23 cellular contexts compared by ENCODE assay signal in genomic region chr10:818010-818409, GRCh38.
DNase-seq lines count a peak whose midpoint lies in the region; ATAC-seq and TF ChIP-seq lines count a peak whose summit lies in the region.
"Had no signal": no experiment of that assay in that cellular context is flagged by ENCODE, and none has a peak within 500 bp of the region (broad histone marks: within the 10 kb centered on the region; RNA-seq: fewer than 3 reads in every experiment).

No MANE protein-coding gene starts in this region.

- H3K36me3 Mint-ChIP-seq in memory B cell: peaks cover 36% of the 10 kb centered on the region
- H3K36me3 Mint-ChIP-seq: activated naive CD8-positive, alpha-beta T cell had no signal

- ATAC-seq in Right ventricle myocardium superior (ENCODE audit: poor library complexity): no peak
- no peak for ATAC-seq in memory B cell (ENCODE audit: low read depth)
- ATAC-seq: activated T-helper 17 cell treated with anti-CD3 and anti-CD28 coated beads, Interleukin-2, amount 50 U/mL, for 72 hours; left colon; stimulated activated naive CD8-positive, alpha-beta T cell treated with anti-CD3 and anti-CD28 coated beads, Interleukin-15, Interleukin-2, amounts not matched to agents 100 U/mL and 50 U/mL, for 24 hours had no signal

- no peaks in the 10 kb centered on the region for H3K27me3 Mint-ChIP-seq in memory B cell
- H3K27me3 Mint-ChIP-seq: activated CD4-positive, alpha-beta T cell treated with anti-CD3 and anti-CD28 coated beads, Interleukin-2, amount 10 ng/mL, durations not matched to agents 7 days and 5 days; activated naive CD8-positive, alpha-beta T cell; activated T-helper 17 cell treated with anti-CD3 and anti-CD28 coated beads, Interleukin-2, amount 50 U/mL, for 72 hours had no signal

- DNase-seq in left ventricle myocardium inferior (no peak), Right ventricle myocardium superior (no peak), astrocyte of the hippocampus (ENCODE audit: low read depth, low spot score) (peak; percentile 44), memory B cell (ENCODE audit: low spot score in 2 of 2) (no peak), thyroid gland (no peak), GM13977 (ENCODE audit: low spot score) (no peak), globus pallidus (ENCODE audit: low spot score) (no peak), H7 (no peak)
- DNase-seq: activated CD4-positive, alpha-beta T cell treated with anti-CD3 and anti-CD28 coated beads, Interleukin-2, amount 10 ng/mL, durations not matched to agents 7 days and 5 days; Caco-2; DND-41; left colon; NCI-H1417 treated with DMSO at 0.1 percent for 48 hours; NCI-H526; nephron progenitor cell; stimulated activated CD4-positive, alpha-beta T cell treated with anti-CD3 and anti-CD28 coated beads, Interleukin-4, amount 100 ng/mL, for 1 hour; stimulated activated naive CD8-positive, alpha-beta T cell treated with anti-CD3 and anti-CD28 coated beads, Interleukin-15, Interleukin-2, amounts not matched to agents 100 U/mL and 50 U/mL, for 24 hours; T-helper 2 cell; trophoblast cell had no signal

- TF ChIP-seq POLR2A in thyroid gland (IDR thresholded peaks at IDR 0.05): no peak

- no peaks in the 10 kb centered on the region for H3K27me3 ChIP-seq in left ventricle myocardium inferior (ENCODE audit: low read depth)
- H3K27me3 ChIP-seq in thyroid gland: no peaks in the 10 kb centered on the region
- H3K27me3 ChIP-seq in H7 (ENCODE audit: control insufficient read depth, insufficient read depth, low read length): no peaks in the 10 kb centered on the region
- H3K27me3 ChIP-seq: BLaER1 had no signal

- in situ Hi-C loops in GM13977 (cut with MboI; ENCODE audit: low pct_unique_long_range_greater_than_20kb, low sequenced_read_pairs, unreplicated experiment): loop anchor here (25.0 kb wide), 1 partner anchor 306 kb away; no protein-coding TSS in a partner anchor

- TF ChIP-seq CTCF in left ventricle myocardium inferior (IDR thresholded peaks at IDR 0.05; ENCODE audit: borderline replicate concordance) (no peak), thyroid gland (IDR thresholded peaks at IDR 0.05) (no peak), GM13977 (IDR thresholded peaks at IDR 0.05; ENCODE audit: extremely low read depth, insufficient read depth, missing control alignments) (no peak)

- H3K4me3 ChIP-seq in left ventricle myocardium inferior (no peak overlapping the region), thyroid gland (replicated peaks in 1 of 3) (no peak overlapping the region), H7 (ENCODE audit: insufficient read depth, low read depth, low read length) (no peak overlapping the region)
- H3K4me3 ChIP-seq: BLaER1, HAP-1 had no signal

- peaks cover 86% of the 10 kb centered on the region for H3K36me3 ChIP-seq in left ventricle myocardium inferior
- H3K36me3 ChIP-seq in thyroid gland: peaks cover 46 to 60% of the 10 kb centered on the region in 2 donors
- peaks cover 64% of the 10 kb centered on the region for H3K36me3 ChIP-seq in H7 (replicated peaks; ENCODE audit: control insufficient read depth, insufficient read depth, low read length)

- H3K4me1 Mint-ChIP-seq in memory B cell: peaks cover 31% of the 10 kb centered on the region
- H3K4me1 Mint-ChIP-seq: activated T-helper 17 cell treated with anti-CD3 and anti-CD28 coated beads, Interleukin-2, amount 50 U/mL, for 72 hours; nephron progenitor cell had no signal

- intact Hi-C loops in left ventricle myocardium inferior (cut with micrococcal nuclease) (no loop called here), Right ventricle myocardium superior (cut with DNase I) (no loop called here), thyroid gland (cut with DNase I) (no loop called here)

- peaks cover 36% of the 10 kb centered on the region for H3K4me1 ChIP-seq in left ventricle myocardium inferior
- H3K4me1 ChIP-seq in thyroid gland: peaks cover 9 to 25% of the 10 kb centered on the region in 2 donors
- H3K4me1 ChIP-seq: Caco-2, HAP-1 had no signal

- peak overlapping the region; percentile 38 for H3K27ac ChIP-seq in left ventricle myocardium inferior (replicated peaks)
- peak overlapping the region in 2 of 3 donors; percentile 10 to 57 for H3K27ac ChIP-seq in thyroid gland
- H3K27ac ChIP-seq: BLaER1 had no signal

- H3K9me3 ChIP-seq in left ventricle myocardium inferior (replicated peaks) (no peaks in the 10 kb centered on the region), thyroid gland (no peaks in the 10 kb centered on the region)
- H3K9me3 ChIP-seq: BLaER1, Caco-2, HAP-1 had no signal

- H3K4me3 Mint-ChIP-seq in memory B cell: peak overlapping the region; percentile 17
- H3K4me3 Mint-ChIP-seq: activated CD4-positive, alpha-beta T cell treated with anti-CD3 and anti-CD28 coated beads, Interleukin-2, amount 10 ng/mL, durations not matched to agents 7 days and 5 days; activated naive CD8-positive, alpha-beta T cell; activated T-helper 17 cell treated with anti-CD3 and anti-CD28 coated beads, Interleukin-2, amount 50 U/mL, for 72 hours; nephron progenitor cell had no signal

- peak overlapping the region; percentile 93 for H3K27ac Mint-ChIP-seq in memory B cell
- H3K27ac Mint-ChIP-seq: activated CD4-positive, alpha-beta T cell treated with anti-CD3 and anti-CD28 coated beads, Interleukin-2, amount 10 ng/mL, durations not matched to agents 7 days and 5 days; activated naive CD8-positive, alpha-beta T cell; activated T-helper 17 cell treated with anti-CD3 and anti-CD28 coated beads, Interleukin-2, amount 50 U/mL, for 72 hours; nephron progenitor cell had no signal

- no peaks in the 10 kb centered on the region for H3K9me3 Mint-ChIP-seq in memory B cell
- H3K9me3 Mint-ChIP-seq: activated CD4-positive, alpha-beta T cell treated with anti-CD3 and anti-CD28 coated beads, Interleukin-2, amount 10 ng/mL, durations not matched to agents 7 days and 5 days; activated T-helper 17 cell treated with anti-CD3 and anti-CD28 coated beads, Interleukin-2, amount 50 U/mL, for 72 hours; nephron progenitor cell had no signal

- WGBS in thyroid gland, 2 donors: 80 to 93% methylated on average over 2 of the region's 2 CpGs
